ENCODE assay signal across 22 cellular contexts in genomic region chr4:79182209-79182608, GRCh38.
A peak's percentile ranks its signal among the peaks of the same experiment; 100 is the strongest.
DNase-seq lines count a peak whose midpoint lies in the region; ATAC-seq, FAIRE-seq and TF ChIP-seq lines count a peak whose summit lies in the region.
"Had no signal": no experiment of that assay in that cellular context is flagged by ENCODE, and none has a peak within 500 bp of the region (broad histone marks: within the 10 kb centered on the region; RNA-seq: fewer than 3 reads in every experiment).

No MANE protein-coding gene starts in this region.

- peak overlapping the region; percentile 87 for H3K27ac Mint-ChIP-seq in glutamatergic neuron (ENCODE audit: unreplicated experiment)
- H3K27ac Mint-ChIP-seq: CD4-positive, alpha-beta T cell; IgD-negative memory B cell; T-cell had no signal

- no peaks in the 10 kb centered on the region for H3K27me3 Mint-ChIP-seq in glutamatergic neuron (ENCODE audit: unreplicated experiment)
- H3K27me3 Mint-ChIP-seq: CD4-positive, alpha-beta T cell; T-cell had no signal

- peak overlapping the region; percentile 75 for H3K4me3 Mint-ChIP-seq in glutamatergic neuron (ENCODE audit: unreplicated experiment)
- H3K4me3 Mint-ChIP-seq: CD4-positive, alpha-beta T cell; IgD-negative memory B cell; T-cell had no signal

- peaks cover 37% of the 10 kb centered on the region for H3K4me1 Mint-ChIP-seq in glutamatergic neuron (ENCODE audit: low read depth, unreplicated experiment)
- H3K4me1 Mint-ChIP-seq: T-cell had no signal

- peaks cover 2% of the 10 kb centered on the region for H3K9me3 Mint-ChIP-seq in glutamatergic neuron (ENCODE audit: unreplicated experiment)

- no peak for TF ChIP-seq CTCF in glutamatergic neuron (IDR thresholded peaks at IDR 0.05; ENCODE audit: partially characterized antibody, unreplicated experiment)

- peaks cover 10% of the 10 kb centered on the region for H3K36me3 Mint-ChIP-seq in glutamatergic neuron (ENCODE audit: unreplicated experiment)
- H3K36me3 Mint-ChIP-seq: T-cell had no signal

- no peak for DNase-seq in glutamatergic neuron
- no peak for DNase-seq in NCI-H748 treated with DMSO at 0.1 percent for 48 hours (lab: John Stamatoyannopoulos, UW)
- DNase-seq in urothelium cell line (ENCODE audit: low spot score): no peak
- no peak for DNase-seq in GM19239 (ENCODE audit: insufficient read length, low spot score)
- DNase-seq: Caco-2; CD4-positive, alpha-beta T cell; DMS53; EL; GM23248; NCI-H1092 treated with DMSO at 0.1 percent for 48 hours; NCI-H1694; NCI-H2081 treated with DMSO at 0.1 percent for 48 hours; NCI-H774; OCI-M1; Right ventricle myocardium superior; T-cell; T1000 had no signal

- FAIRE-seq in urothelium cell line (lab: Jason Lieb, UNC) (no peak), GM19239 (lab: Jason Lieb, UNC) (no peak)
- FAIRE-seq: A549 had no signal

- ATAC-seq in GM18502 (IDR thresholded peaks at IDR 0.05; ENCODE audit: poor library complexity, unreplicated experiment) (peak; percentile 52), GM21360 (IDR thresholded peaks at IDR 0.05; ENCODE audit: unreplicated experiment) (peak; percentile 66), HG03039 (IDR thresholded peaks at IDR 0.05; ENCODE audit: unreplicated experiment) (peak; percentile 62)
- ATAC-seq: A549, T-cell had no signal
